ENCODE assay signal across 8 cellular contexts in genomic region chr1:226661965-226662364, GRCh38.
DNase-seq lines count a peak whose midpoint lies in the region; ATAC-seq and TF ChIP-seq lines count a peak whose summit lies in the region.

No MANE protein-coding gene starts in this region.

- ATAC-seq in HG03025 (IDR thresholded peaks at IDR 0.05; ENCODE audit: low FRiP score, unreplicated experiment): no peak

- H3K4me1 Mint-ChIP-seq in H9: peaks cover 42 to 56% of the 10 kb centered on the region in 2 experiments

- H3K27me3 ChIP-seq in H9 (ENCODE audit: insufficient read depth, low read length): no peaks in the 10 kb centered on the region

- no peak overlapping the region for H3K4me2 ChIP-seq in H9 (ENCODE audit: insufficient read depth, insufficient read length, low read length)

- no peak overlapping the region for H3K23ac ChIP-seq in H9 (ENCODE audit: insufficient read length, low read depth, low read length)

- no peaks in the 10 kb centered on the region for H3K36me3 Mint-ChIP-seq in H9 (ENCODE audit: insufficient read depth in 1 of 3, low read depth in 3 of 3)

- peaks cover 8% of the 10 kb centered on the region for H3K27me3 Mint-ChIP-seq in H9 (ENCODE audit: low read depth)

- H3K9me3 Mint-ChIP-seq in H9: no peaks in the 10 kb centered on the region

- H3K9me3 ChIP-seq in SK-N-MC (ENCODE audit: low read depth, low read length) (no peaks in the 10 kb centered on the region), H9 (ENCODE audit: control insufficient read depth, low read depth, low read length) (no peaks in the 10 kb centered on the region)

- H3K18ac ChIP-seq in H9 (ENCODE audit: insufficient read length, low read depth, low read length): no peak overlapping the region

- no peak overlapping the region for H3K4ac ChIP-seq in H9 (ENCODE audit: low read depth, low read length)

- no peak overlapping the region for H4K8ac ChIP-seq in H9 (replicated peaks; ENCODE audit: insufficient read length, low read depth, low read length)

- H3K27ac ChIP-seq in SK-N-MC (0 out of 2 replicates have a peak overlapping the region, but pooled peaks have one; percentile 49), skin epidermis (peak overlapping the region; percentile 27 to 92 (median 82)), H9 (ENCODE audit: insufficient read length, low read depth, low read length) (no peak overlapping the region)

- H3K36me3 ChIP-seq in SK-N-MC (ENCODE audit: insufficient read depth, low read length): no peaks in the 10 kb centered on the region

- no peaks in the 10 kb centered on the region for H3K79me1 ChIP-seq in H9 (ENCODE audit: insufficient read depth, low read depth, low read length, poor library complexity, severe bottlenecking)

- H3K4me3 ChIP-seq in SK-N-MC: no peak overlapping the region
- no peak overlapping the region for H3K4me3 ChIP-seq in fibroblast of villous mesenchyme (ENCODE audit: low read depth, low read length)
- no peak overlapping the region for H3K4me3 ChIP-seq in skin epidermis

- H4K5ac ChIP-seq in H9 (ENCODE audit: insufficient read length, low read depth, low read length): no peak overlapping the region

- H3K79me2 ChIP-seq in H9 (ENCODE audit: insufficient read depth, low read length): no peaks in the 10 kb centered on the region

- TF ChIP-seq CTCF in fibroblast of villous mesenchyme (IDR thresholded peaks at IDR 0.05; ENCODE audit: insufficient read depth, low read depth, low read length): no peak
- TF ChIP-seq CTCF in H9 (conservative IDR thresholded peaks at IDR 0.05): no peak

- no peak overlapping the region for H2BK12ac ChIP-seq in H9 (ENCODE audit: insufficient read length, low read depth, low read length)

- H3T11ph ChIP-seq in H9 (ENCODE audit: low read length): no peak overlapping the region

- no peak overlapping the region for H2AFZ ChIP-seq in H9 (ENCODE audit: low read length)

- no peak overlapping the region for H3K14ac ChIP-seq in H9 (ENCODE audit: insufficient read depth, low read length)

- peaks cover 2% of the 10 kb centered on the region; the same call in 1 of the 2 replicates for H3K4me1 ChIP-seq in H9 (ENCODE audit: insufficient read depth, low read length)

- no peak overlapping the region for H2BK5ac ChIP-seq in H9 (ENCODE audit: insufficient read length, low read length)

- H4K91ac ChIP-seq in H9 (ENCODE audit: insufficient read length, low read depth, low read length): no peak overlapping the region

- H4K20me1 ChIP-seq in H9 (ENCODE audit: control insufficient read depth, insufficient read depth, insufficient read length): no peaks in the 10 kb centered on the region

- H2BK120ac ChIP-seq in H9 (ENCODE audit: low read depth, low read length, poor library complexity, severe bottlenecking): no peak overlapping the region

- peak overlapping the region in 1 of 3 experiments; percentile 39; a peak in 2 of 7 replicates for H3K27ac Mint-ChIP-seq in H9

- no peaks in the 10 kb centered on the region for H3K23me2 ChIP-seq in H9 (ENCODE audit: insufficient read length, low read depth, low read length, poor library complexity, severe bottlenecking)

- WGBS in H9 (ENCODE audit: extremely low coverage, insufficient read length, low lambda C conversion rate): no CpG with 5 or more reads among the region's 6 CpGs

- peak; percentile 8 for DNase-seq in NCI-H146 (lab: John Stamatoyannopoulos, UW)
- no peak for DNase-seq in NCI-H146 treated with DMSO at 0.1 percent for 48 hours (lab: John Stamatoyannopoulos, UW; ENCODE audit: unreplicated experiment)
- DNase-seq in SK-N-MC (ENCODE audit: low read depth, low spot score): no peak
- DNase-seq in fibroblast of villous mesenchyme (ENCODE audit: low read depth): peak; percentile 45
- no peak for DNase-seq in H9
- no peak for DNase-seq in NOMO-1 treated with DMSO at 0.1 percent for 48 hours (lab: John Stamatoyannopoulos, UW; ENCODE audit: unreplicated experiment)

- H3K4me3 Mint-ChIP-seq in H9: no peak overlapping the region

- H2BK20ac ChIP-seq in H9 (ENCODE audit: low read depth, low read length, poor library complexity, severe bottlenecking): no peak overlapping the region

- no peak overlapping the region for H2AK5ac ChIP-seq in H9 (ENCODE audit: insufficient read length, low read length)

- no peak overlapping the region for H3K56ac ChIP-seq in H9 (ENCODE audit: insufficient read length, low read depth, low read length)

- H2BK15ac ChIP-seq in H9 (ENCODE audit: low read depth, low read length): no peak overlapping the region

- no peak overlapping the region for H3K9ac ChIP-seq in SK-N-MC (ENCODE audit: insufficient read length)
- H3K9ac ChIP-seq in H9 (ENCODE audit: extremely low read depth, insufficient read length, low read length): no peak overlapping the region

Comparison
In these comparisons a context has a peak if more than half of its experiments do, and no peak if none do; other contexts are left out.
1. DNase-seq: peak in NCI-H146 (single experiment) and fibroblast of villous mesenchyme (single experiment); none in NCI-H146 treated with DMSO at 0.1 percent for 48 hours (single experiment), SK-N-MC (single experiment), H9 (single experiment) and NOMO-1 treated with DMSO at 0.1 percent for 48 hours (single experiment).